ENCODE assay signal across 10 cellular contexts in genomic region chr1:226712779-226713420, GRCh38. TPM values are rescaled to one million over a fixed set of nuclear protein-coding genes. Genes with fewer than 3 reads are reported as not detected.
DNase-seq lines count a peak whose midpoint lies in the region; ATAC-seq, FAIRE-seq and TF ChIP-seq lines count a peak whose summit lies in the region.
"Had no signal": no experiment of that assay in that cellular context is flagged by ENCODE, and none has a peak within 500 bp of the region (broad histone marks: within the 10 kb centered on the region; RNA-seq: fewer than 3 reads in every experiment).

No MANE protein-coding gene starts in this region.

- TF ChIP-seq RAD21 in GM12878 (IDR thresholded peaks at IDR 0.05; ENCODE audit: insufficient read depth, low read depth, low read length), result no peak

- peaks cover 8% of the 10 kb centered on the region for H3K9me3 ChIP-seq in GM12878 (replicated peaks; ENCODE audit: control insufficient read depth, insufficient read depth, low read length)
- H3K9me3 ChIP-seq in stomach smooth muscle (ENCODE audit: control insufficient read depth in 2 of 2, low read length in 2 of 2), result peaks cover 0 to 5% of the 10 kb centered on the region in 2 donors

- RAD21 ChIA-PET in GM12878 (lab: Charles Lee; ENCODE audit: unreplicated experiment), result interaction anchor here (1.2 to 2.3 kb wide), 7 partner anchors 20 to 115 kb away, joined by 3 to 10 read pairs (median 7); partner anchors contain the start of gene ITPKB

- SMC1A ChIA-PET in GM12878 (lab: Charles Lee; ENCODE audit: uncharacterized antibody, unreplicated experiment), result interaction anchor here (1.4 to 3.2 kb wide), 10 partner anchors 10 to 113 kb away, joined by 4 to 21 read pairs (median 6); partner anchors contain the start of gene ITPKB

- in situ Hi-C loops in GM12878 (cut with MboI), result no loop called here

- peak; percentile 67 for DNase-seq in activated effector memory CD4-positive, alpha-beta T cell treated with anti-CD3 and anti-CD28 coated beads, Interleukin-2, amount 50 U/mL, for 16 hours
- no peak for DNase-seq in activated effector memory CD4-positive, alpha-beta T cell treated with Interleukin-2 at 50 U/mL for 16 hours
- DNase-seq in GM12878 (ENCODE audit: low read depth, low spot score) (no peak), mesenteric fat pad (ENCODE audit: low spot score) (no peak), SK-N-DZ (ENCODE audit: low spot score) (no peak)
- DNase-seq: NCI-H1092 had no signal

- H3K79me2 ChIP-seq in GM12878 (ENCODE audit: control insufficient read depth, insufficient read depth, low read length), result peaks cover 47% of the 10 kb centered on the region

- H3K27me3 ChIP-seq in GM12878 (replicated peaks in 1 of 2; ENCODE audit: control insufficient read depth in 2 of 2, insufficient read depth in 2 of 2, low read length in 1 of 2), result no peaks in the 10 kb centered on the region
- no peaks in the 10 kb centered on the region for H3K27me3 ChIP-seq in stomach smooth muscle (ENCODE audit: control insufficient read depth in 1 of 2, insufficient read depth in 2 of 2, low read length in 2 of 2)

- POLR2A ChIA-PET in GM12878 (lab: Charles Lee), result interaction anchor here (0.7 to 1.8 kb wide), 4 partner anchors 10 to 21 kb away, joined by 3 to 6 read pairs (median 4); no protein-coding TSS in a partner anchor

- WGBS in GM12878 (ENCODE audit: insufficient coverage, insufficient replicate concordance, low lambda C conversion rate, missing lambda C conversion rate), result 71% methylated on average over 18 of the region's 18 CpGs

- intact Hi-C loops in GM12878 (cut with micrococcal nuclease; ENCODE audit: unreplicated experiment), result loop anchor here (2.0 kb wide), 1 partner anchor 20 kb away; no protein-coding TSS in a partner anchor

- H3K36me3 ChIP-seq in GM12878 (ENCODE audit: control insufficient read depth in 2 of 2, insufficient read depth in 2 of 2, low read length in 1 of 2) (peaks cover 1 to 7% of the 10 kb centered on the region in 2 experiments; a peak in 2 of 4 replicates), stomach smooth muscle (ENCODE audit: control insufficient read depth in 2 of 2, insufficient read depth in 2 of 2, low read length in 2 of 2) (peaks cover 0 to 5% of the 10 kb centered on the region in 2 donors)

- FAIRE-seq in GM12878 (lab: Jason Lieb, UNC), result no peak

- H4K20me1 ChIP-seq in GM12878 (ENCODE audit: control insufficient read depth, insufficient read depth), result no peaks in the 10 kb centered on the region

- TF ChIP-seq POLR2A in GM12878 (IDR thresholded peaks at IDR 0.05; ENCODE audit: low read depth, low read length), result peak; percentile 49

- CTCF ChIA-PET in GM12878 (lab: Yijun Ruan, JAX), result interaction anchor here (1.0 to 2.7 kb wide), 10 partner anchors 9 to 114 kb away, joined by 3 to 20 read pairs (median 6); no protein-coding TSS in a partner anchor

- H3K4me3 ChIP-seq in GM12878 (peak overlapping the region; percentile 29; the same call in 1 of the 2 replicates), stomach smooth muscle (ENCODE audit: low read length in 2 of 2) (no peak overlapping the region)

- TF ChIP-seq EP300 in GM12878 (IDR thresholded peaks at IDR 0.05; ENCODE audit: borderline replicate concordance in 1 of 2, control insufficient read depth in 1 of 2, low read depth in 2 of 2, low read length in 2 of 2), result no peak

- H3K27ac ChIP-seq in GM12878 (ENCODE audit: control insufficient read depth, insufficient read depth) (peak overlapping the region; percentile 43; the same call in 1 of the 2 replicates), stomach smooth muscle (ENCODE audit: low read length) (peak overlapping the region; percentile 31)

- no TSS peak for BruUV-seq in GM12878 (replicated peaks; lab: Mats Ljungman, UMichigan)

- no peak for TF ChIP-seq CTCF in GM12878 (IDR thresholded peaks at IDR 0.05 in 2 of 3, conservative IDR thresholded peaks at IDR 0.05 in 1 of 3; ENCODE audit: control insufficient read depth in 2 of 3, extremely low read depth in 1 of 3, insufficient read depth in 1 of 3, low read depth in 3 of 3, low read length in 3 of 3)

- H3K4me1 ChIP-seq in GM12878 (ENCODE audit: control insufficient read depth, insufficient read depth, low read length), result peaks cover 31% of the 10 kb centered on the region
- H3K4me1 ChIP-seq in stomach smooth muscle (ENCODE audit: control insufficient read depth, insufficient read depth, low read length), result peaks cover 51% of the 10 kb centered on the region

- ATAC-seq in HG03354 (IDR thresholded peaks at IDR 0.05; ENCODE audit: poor library complexity, severe bottlenecking, unreplicated experiment) (peak; percentile 9), GM12878 (peak; percentile 10), HG02840 (IDR thresholded peaks at IDR 0.05; ENCODE audit: low FRiP score, unreplicated experiment) (no peak)
- ATAC-seq: Panc1 had no signal

- H2AFZ ChIP-seq in GM12878 (ENCODE audit: control insufficient read depth, low read depth, low read length), result no peak overlapping the region

- H3K9ac ChIP-seq in GM12878 (ENCODE audit: control insufficient read depth, insufficient read depth, low read length), result no peak overlapping the region; the same call in 1 of the 2 replicates
- no peak overlapping the region for H3K9ac ChIP-seq in stomach smooth muscle (ENCODE audit: low read length in 2 of 2)

- H3K4me2 ChIP-seq in GM12878 (ENCODE audit: control insufficient read depth, insufficient read depth), result peak overlapping the region; percentile 60; the same call in 1 of the 2 replicates

TF ChIP-seq in GM12878, 131 proteins besides CTCF, POLR2A, EP300 and RAD21:
- TF ChIP-seq POU2F2 (IDR thresholded peaks at IDR 0.05; ENCODE audit: borderline replicate concordance, low read depth, low read length), result 0 out of 3 replicates have a peak, but pooled peaks have one; percentile 42
- TF ChIP-seq MYC (IDR thresholded peaks at IDR 0.05; ENCODE audit: insufficient read depth, insufficient read length, insufficient replicate concordance, low read length, severe bottlenecking), result no peak
- no peak for TF ChIP-seq TCF7 (IDR thresholded peaks at IDR 0.05; ENCODE audit: borderline replicate concordance)
- TF ChIP-seq BHLHE40 (IDR thresholded peaks at IDR 0.05; ENCODE audit: borderline replicate concordance in 1 of 2, low read depth in 2 of 2, low read length in 1 of 2), result peak in 1 of 2 experiments; percentile 30; a peak in 1 of 4 replicates
- peak in 1 of 2 experiments; percentile 43; a peak in 1 of 3 replicates for TF ChIP-seq EGR1 (IDR thresholded peaks at IDR 0.05; ENCODE audit: borderline replicate concordance in 1 of 2, low read depth in 2 of 2, low read length in 2 of 2)
- 0 out of 2 replicates have a peak, but pooled peaks have one; percentile 18 for TF ChIP-seq CBFB (IDR thresholded peaks at IDR 0.05; ENCODE audit: low read depth)
- peak; percentile 78 for TF ChIP-seq RUNX3 (IDR thresholded peaks at IDR 0.05; ENCODE audit: low read length)
- TF ChIP-seq BCL3 (IDR thresholded peaks at IDR 0.05; ENCODE audit: borderline replicate concordance, insufficient read depth, low read depth, low read length, poor library complexity, severe bottlenecking), result peak; percentile 73
- peak; percentile 40; the same call in 1 of the 2 replicates for TF ChIP-seq NBN (IDR thresholded peaks at IDR 0.05)

RNA-seq across cellular contexts. Expression of gene ITPKB, which starts 26.2 kb away (rescaled TPM):
- total RNA-seq in GM12878 (2013; cell fraction: nucleolus; rRNA removed), result 128 and 140 TPM in 2 replicates
- 16.5 and 17.5 TPM in 2 replicates for total RNA-seq in GM12878 (2014; rRNA removed)
- 14.2 and 14.6 TPM in 2 replicates for total RNA-seq in GM12878 (2014; rRNA removed; fragmentation: Illumina TruSeq; extraction: Trizol)
- 34.4 and 38.7 TPM in 2 replicates for total RNA-seq in GM12878 (2021)
- 4.5 TPM for polyA plus RNA-seq in GM12878 (2011; ENCODE audit: low read depth)
- polyA plus RNA-seq in GM12878 (2011; rRNA removed), result 8.8 and 11.6 TPM in 2 replicates
- polyA plus RNA-seq in GM12878 (2011; cell fraction: cytosol; rRNA removed), result 12.4 and 12.8 TPM in 2 replicates
- 20.1 and 27.3 TPM in 2 replicates for polyA plus RNA-seq in GM12878 (2011; cell fraction: nucleus; rRNA removed)
- polyA plus RNA-seq in GM12878 (2012), result 10.6 and 14.4 TPM in 2 replicates
- polyA plus RNA-seq in GM12878 (2014; fragmentation: Illumina TruSeq; extraction: Trizol), result 8.8 and 14.7 TPM in 2 replicates
- 1 to 10 TPM; 1.3 TPM for polyA plus RNA-seq in GM12878 (2014; fragmentation: Nextera tagmentation; extraction: Ambion mirVana)
- 20.3 and 20.9 TPM in 2 replicates for polyA plus RNA-seq in GM12878 (2014; rRNA removed)
- polyA plus RNA-seq in GM12878 (2016; fragmentation: Nextera tagmentation; extraction: Ambion mirVana), result 1 to 10 TPM; 2.2 to 5.2 TPM
- 18.1 and 33.2 TPM in 2 replicates for polyA minus RNA-seq in GM12878 (2011; rRNA and poly(A)+ RNA removed)
- 11.4 and 12.6 TPM in 2 replicates for polyA minus RNA-seq in GM12878 (2011; cell fraction: cytosol; rRNA and poly(A)+ RNA removed)
- 28.3 and 47.7 TPM in 2 replicates for polyA minus RNA-seq in GM12878 (2011; cell fraction: nucleus; rRNA and poly(A)+ RNA removed)
- 34.9 TPM for total RNA-seq in mesenteric fat pad
- not detected in 2 replicates for polyA plus RNA-seq in SK-N-DZ (2014; cell fraction: cytosol; rRNA removed)
- polyA plus RNA-seq in SK-N-DZ (2014; cell fraction: nucleus; rRNA removed), result not detected in 2 replicates
